ENCODE assay signal across 29 cellular contexts in the genomic region with DNA sequence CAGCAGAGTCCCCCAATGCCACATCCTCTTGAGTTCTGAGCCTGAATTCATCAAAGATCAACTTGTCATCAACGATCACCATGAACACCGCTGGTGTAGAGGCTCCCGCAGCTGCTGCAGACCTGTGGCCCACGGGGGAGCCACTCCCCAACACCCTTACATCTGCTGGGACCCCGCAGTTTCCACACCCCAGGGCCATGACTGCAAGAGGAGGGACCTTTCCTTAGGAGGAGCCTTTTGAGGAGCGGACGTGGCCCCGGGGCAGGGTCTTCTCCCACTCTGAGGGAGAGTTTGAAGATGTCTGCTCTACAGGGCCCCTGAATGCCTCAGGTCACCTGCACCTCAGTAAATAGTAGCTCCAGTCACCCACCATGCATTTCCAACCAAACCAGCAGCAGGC. TPM values are rescaled to one million over a fixed set of nuclear protein-coding genes. Genes with fewer than 3 reads are reported as not detected.
DNase-seq lines count a peak whose midpoint lies in the region; ATAC-seq, FAIRE-seq and TF ChIP-seq lines count a peak whose summit lies in the region.
"Had no signal": no experiment of that assay in that cellular context is flagged by ENCODE, and none has a peak within 500 bp of the region (broad histone marks: within the 10 kb centered on the region; RNA-seq: fewer than 3 reads in every experiment).

No MANE protein-coding gene starts in this region.

- H3K9me3 Mint-ChIP-seq in activated T-cell treated with anti-CD3 and anti-CD28 coated beads, Interleukin-2, amount 50 U/mL, for 24 hours: no peaks in the 10 kb centered on the region
- H3K9me3 Mint-ChIP-seq in activated T-helper 1 cell treated with anti-CD3 and anti-CD28 coated beads, Interleukin-12 subunit alpha, Interleukin-12 subunit beta, Interleukin-2, Interleukin-4 antibody, amounts not matched to agents 30 ng/mL and 10 ng/mL and 1 ng/mL, durations not matched to agents 14 hours and 24 hours and 36 hours: no peaks in the 10 kb centered on the region
- H3K9me3 Mint-ChIP-seq in neural crest cell (no peaks in the 10 kb centered on the region), T-cell (no peaks in the 10 kb centered on the region)
- no peaks in the 10 kb centered on the region for H3K9me3 Mint-ChIP-seq in activated CD4-positive, alpha-beta T cell treated with anti-CD3 and anti-CD28 coated beads for 36 hours (ENCODE audit: low read depth)
- H3K9me3 Mint-ChIP-seq: activated naive CD4-positive, alpha-beta T cell treated with anti-CD3 and anti-CD28 coated beads, Interleukin-2, amount 50 U/mL, for 72 hours; activated T-cell treated with anti-CD3 and anti-CD28 coated beads, Interleukin-2, amount 50 U/mL, for 72 hours; HFFc6; naive thymus-derived CD8-positive, alpha-beta T cell; stimulated activated naive CD8-positive, alpha-beta T cell treated with anti-CD3 and anti-CD28 coated beads, Interleukin-15, Interleukin-2, amounts not matched to agents 100 ng/mL and 50 ng/mL, for 24 hours had no signal

- ATAC-seq in activated CD4-positive, alpha-beta T cell treated with anti-CD3 and anti-CD28 coated beads for 36 hours: no peak
- no peak for ATAC-seq in T-cell (replicated peaks in 1 of 4)
- ATAC-seq: activated naive CD4-positive, alpha-beta T cell treated with anti-CD3 and anti-CD28 coated beads, Interleukin-2, amount 50 U/mL, for 72 hours; activated T-cell treated with anti-CD3 and anti-CD28 coated beads, Interleukin-2, amount 50 U/mL, for 72 hours; heart right ventricle; naive thymus-derived CD8-positive, alpha-beta T cell; right cardiac atrium had no signal

- no peak for TF ChIP-seq CTCF in neural crest cell (conservative IDR thresholded peaks at IDR 0.05)

- POLR2A ChIA-PET in activated CD4-positive, alpha-beta T cell treated with anti-CD3 and anti-CD28 coated beads for 36 hours (lab: Charles Lee): interaction anchor here (0.6 kb wide), 1 partner anchor 216 kb away, joined by 3 read pairs; no protein-coding TSS in a partner anchor
- POLR2A ChIA-PET in T-cell (lab: Charles Lee): no interaction called here

- peak; percentile 23 for FAIRE-seq in GM12891 (lab: Jason Lieb, UNC)
- FAIRE-seq: endothelial cell of umbilical vein, frontal cortex, kidney had no signal

- intact Hi-C loops in activated T-helper 1 cell treated with anti-CD3 and anti-CD28 coated beads, Interleukin-12 subunit alpha, Interleukin-12 subunit beta, Interleukin-2, Interleukin-4 antibody, amounts not matched to agents 30 ng/mL and 10 ng/mL and 1 ng/mL, durations not matched to agents 14 hours and 24 hours and 36 hours (cut with micrococcal nuclease): loop anchor here (5.0 kb wide), 2 partner anchors 126 to 186 kb away; no protein-coding TSS in a partner anchor
- intact Hi-C loops in activated CD4-positive, alpha-beta T cell treated with anti-CD3 and anti-CD28 coated beads for 36 hours (cut with DNase I, micrococcal nuclease): loop anchor here (5.0 kb wide), 5 partner anchors 109 to 514 kb away; partner anchors contain the start of genes MX2 (in 1 of the 2) and RIPK4 (in 1 of the 2)

- DNase-seq in activated T-cell treated with anti-CD3 and anti-CD28 coated beads, Interleukin-2, amount 50 U/mL, for 24 hours: no peak
- no peak for DNase-seq in activated T-cell treated with anti-CD3 and anti-CD28 coated beads for 4 hours
- no peak for DNase-seq in GM12891 (ENCODE audit: insufficient read length, low spot score)
- no peak for DNase-seq in activated T-helper 1 cell treated with anti-CD3 and anti-CD28 coated beads, Interleukin-12 subunit alpha, Interleukin-12 subunit beta, Interleukin-2, Interleukin-4 antibody, amounts not matched to agents 30 ng/mL and 10 ng/mL and 1 ng/mL, durations not matched to agents 14 hours and 24 hours and 36 hours (ENCODE audit: low spot score)
- no peak for DNase-seq in neural crest cell (ENCODE audit: low read depth, low spot score)
- DNase-seq in activated CD4-positive, alpha-beta T cell treated with anti-CD3 and anti-CD28 coated beads for 36 hours: no peak
- DNase-seq in T-cell: no peak
- DNase-seq in HCEC 1CT: no peak
- DNase-seq: 8988T; activated CD4-positive, alpha-beta T cell treated with anti-CD3 and anti-CD28 coated beads for 1 hour; activated T-cell treated with anti-CD3 and anti-CD28 coated beads, Interleukin-2, amount 50 U/mL, for 72 hours; aorta; GOT3; heart right ventricle; HFFc6; kidney; midbrain; naive thymus-derived CD8-positive, alpha-beta T cell; NCI-H1092 treated with DMSO at 0.1 percent for 48 hours; NCI-H187; NCI-H82; right cardiac atrium; stimulated activated CD4-positive, alpha-beta T cell treated with anti-CD3 and anti-CD28 coated beads, Interleukin-1b, Interleukin-23, amount 100 ng/mL, for 48 hours; T-helper 2 cell; testis had no signal

- no peaks in the 10 kb centered on the region for H3K27me3 Mint-ChIP-seq in activated T-cell treated with anti-CD3 and anti-CD28 coated beads, Interleukin-2, amount 50 U/mL, for 24 hours
- H3K27me3 Mint-ChIP-seq in activated T-helper 1 cell treated with anti-CD3 and anti-CD28 coated beads, Interleukin-12 subunit alpha, Interleukin-12 subunit beta, Interleukin-2, Interleukin-4 antibody, amounts not matched to agents 30 ng/mL and 10 ng/mL and 1 ng/mL, durations not matched to agents 14 hours and 24 hours and 36 hours (ENCODE audit: insufficient read depth): no peaks in the 10 kb centered on the region
- H3K27me3 Mint-ChIP-seq in neural crest cell (ENCODE audit: low read depth): no peaks in the 10 kb centered on the region
- no peaks in the 10 kb centered on the region for H3K27me3 Mint-ChIP-seq in activated CD4-positive, alpha-beta T cell treated with anti-CD3 and anti-CD28 coated beads for 36 hours
- no peaks in the 10 kb centered on the region for H3K27me3 Mint-ChIP-seq in T-cell
- H3K27me3 Mint-ChIP-seq: naive thymus-derived CD8-positive, alpha-beta T cell; stimulated activated naive CD8-positive, alpha-beta T cell treated with anti-CD3 and anti-CD28 coated beads, Interleukin-15, Interleukin-2, amounts not matched to agents 100 ng/mL and 50 ng/mL, for 24 hours had no signal

- TF ChIP-seq POLR2A in GM12891 (IDR thresholded peaks at IDR 0.05; ENCODE audit: low read depth, low read length): no peak

- peak overlapping the region; percentile 1 for H3K27ac Mint-ChIP-seq in activated T-cell treated with anti-CD3 and anti-CD28 coated beads, Interleukin-2, amount 50 U/mL, for 24 hours
- no peak overlapping the region for H3K27ac Mint-ChIP-seq in activated T-helper 1 cell treated with anti-CD3 and anti-CD28 coated beads, Interleukin-12 subunit alpha, Interleukin-12 subunit beta, Interleukin-2, Interleukin-4 antibody, amounts not matched to agents 30 ng/mL and 10 ng/mL and 1 ng/mL, durations not matched to agents 14 hours and 24 hours and 36 hours
- H3K27ac Mint-ChIP-seq in neural crest cell (ENCODE audit: unreplicated experiment) (no peak overlapping the region), T-cell (no peak overlapping the region)
- no peak overlapping the region for H3K27ac Mint-ChIP-seq in activated CD4-positive, alpha-beta T cell treated with anti-CD3 and anti-CD28 coated beads for 36 hours
- H3K27ac Mint-ChIP-seq: activated naive CD4-positive, alpha-beta T cell treated with anti-CD3 and anti-CD28 coated beads, Interleukin-2, amount 50 U/mL, for 72 hours; activated T-cell treated with anti-CD3 and anti-CD28 coated beads, Interleukin-2, amount 50 U/mL, for 72 hours; HFFc6; stimulated activated naive CD8-positive, alpha-beta T cell treated with anti-CD3 and anti-CD28 coated beads, Interleukin-15, Interleukin-2, amounts not matched to agents 100 ng/mL and 50 ng/mL, for 24 hours had no signal

- H3K4me1 Mint-ChIP-seq in activated T-cell treated with anti-CD3 and anti-CD28 coated beads, Interleukin-2, amount 50 U/mL, for 24 hours (ENCODE audit: low read depth): peaks cover 40% of the 10 kb centered on the region
- H3K4me1 Mint-ChIP-seq in activated T-helper 1 cell treated with anti-CD3 and anti-CD28 coated beads, Interleukin-12 subunit alpha, Interleukin-12 subunit beta, Interleukin-2, Interleukin-4 antibody, amounts not matched to agents 30 ng/mL and 10 ng/mL and 1 ng/mL, durations not matched to agents 14 hours and 24 hours and 36 hours (ENCODE audit: low read depth): peaks cover 26% of the 10 kb centered on the region
- H3K4me1 Mint-ChIP-seq in neural crest cell (peaks cover 39% of the 10 kb centered on the region), T-cell (peaks cover 33 to 38% (median 35%) of the 10 kb centered on the region in 3 donors)
- H3K4me1 Mint-ChIP-seq in activated CD4-positive, alpha-beta T cell treated with anti-CD3 and anti-CD28 coated beads for 36 hours: peaks cover 23% of the 10 kb centered on the region

- peak overlapping the region; percentile 36 for H3K4me3 Mint-ChIP-seq in activated T-cell treated with anti-CD3 and anti-CD28 coated beads, Interleukin-2, amount 50 U/mL, for 24 hours
- H3K4me3 Mint-ChIP-seq in activated T-helper 1 cell treated with anti-CD3 and anti-CD28 coated beads, Interleukin-12 subunit alpha, Interleukin-12 subunit beta, Interleukin-2, Interleukin-4 antibody, amounts not matched to agents 30 ng/mL and 10 ng/mL and 1 ng/mL, durations not matched to agents 14 hours and 24 hours and 36 hours: peak overlapping the region; percentile 91
- H3K4me3 Mint-ChIP-seq in neural crest cell (peak overlapping the region; percentile 47), T-cell (peak overlapping the region in 1 of 3 donors; percentile 83)
- no peak overlapping the region for H3K4me3 Mint-ChIP-seq in activated CD4-positive, alpha-beta T cell treated with anti-CD3 and anti-CD28 coated beads for 36 hours

- peaks cover 55% of the 10 kb centered on the region for H3K36me3 Mint-ChIP-seq in activated T-cell treated with anti-CD3 and anti-CD28 coated beads, Interleukin-2, amount 50 U/mL, for 24 hours (ENCODE audit: low read depth)
- peaks cover 8% of the 10 kb centered on the region for H3K36me3 Mint-ChIP-seq in activated T-helper 1 cell treated with anti-CD3 and anti-CD28 coated beads, Interleukin-12 subunit alpha, Interleukin-12 subunit beta, Interleukin-2, Interleukin-4 antibody, amounts not matched to agents 30 ng/mL and 10 ng/mL and 1 ng/mL, durations not matched to agents 14 hours and 24 hours and 36 hours (ENCODE audit: low read depth)
- H3K36me3 Mint-ChIP-seq in neural crest cell (ENCODE audit: low read depth) (no peaks in the 10 kb centered on the region), T-cell (peaks cover 10% of the 10 kb centered on the region)
- peaks cover 12% of the 10 kb centered on the region for H3K36me3 Mint-ChIP-seq in activated CD4-positive, alpha-beta T cell treated with anti-CD3 and anti-CD28 coated beads for 36 hours (ENCODE audit: low read depth)
- H3K36me3 Mint-ChIP-seq: activated naive CD4-positive, alpha-beta T cell treated with anti-CD3 and anti-CD28 coated beads, Interleukin-2, amount 50 U/mL, for 72 hours had no signal

- CTCF ChIA-PET in activated CD4-positive, alpha-beta T cell treated with anti-CD3 and anti-CD28 coated beads for 36 hours (lab: Charles Lee): interaction anchor here (0.6 to 4.6 kb wide), 2 partner anchors 232 to 253 kb away, joined by 3 to 20 read pairs; no protein-coding TSS in a partner anchor
- CTCF ChIA-PET in T-cell (lab: Charles Lee): no interaction called here

RNA-seq across cellular contexts. Expression of gene PRDM15, which starts 2.7 kb away (rescaled TPM):
- polyA plus RNA-seq in GM12891 (2012; ENCODE audit: low read depth, missing spikeins): 7.4 TPM
- 18.1 and 18.4 TPM in 2 replicates for total RNA-seq in activated T-helper 1 cell treated with anti-CD3 and anti-CD28 coated beads, Interleukin-12 subunit alpha, Interleukin-12 subunit beta, Interleukin-2, Interleukin-4 antibody, amounts not matched to agents 30 ng/mL and 10 ng/mL and 1 ng/mL, durations not matched to agents 14 hours and 24 hours and 36 hours
- total RNA-seq in neural crest cell (11.6 and 12.0 TPM in 2 replicates), T-cell (10 to 100 TPM; 17.8 to 22.0 (median 20.7) TPM)
- total RNA-seq in activated CD4-positive, alpha-beta T cell treated with anti-CD3 and anti-CD28 coated beads for 36 hours: 10 to 100 TPM; 11.8 to 13.0 TPM
